ENCODE assay signal across 34 cellular contexts in genomic region chr5:2375291-2375690, GRCh38.
"Had no signal": no experiment of that assay in that cellular context is flagged by ENCODE, and none has a peak within 500 bp of the region (broad histone marks: within the 10 kb centered on the region; RNA-seq: fewer than 3 reads in every experiment).

No MANE protein-coding gene starts in this region.

- H3K36me3 ChIP-seq: adrenal gland, brain microvascular endothelial cell, breast epithelium had no signal

- H3K27ac ChIP-seq: adrenal gland, body of pancreas, brain microvascular endothelial cell, breast epithelium, VCaP had no signal

- H3K4me1 ChIP-seq: adrenal gland, body of pancreas, breast epithelium had no signal

- H3K4me3 ChIP-seq: adrenal gland, body of pancreas, breast epithelium had no signal

- ATAC-seq: activated CD8-positive, alpha-beta T cell treated with anti-CD3 and anti-CD28 coated beads for 36 hours; activated naive CD4-positive, alpha-beta T cell treated with anti-CD3 and anti-CD28 coated beads, Interleukin-2, amount 50 U/mL, for 72 hours; activated T-cell treated with anti-CD3 and anti-CD28 coated beads, Interleukin-2, amount 50 U/mL, for 4 hours; activated T-cell treated with anti-CD3 and anti-CD28 coated beads, Interleukin-2, amount 50 U/mL, for 72 hours; activated T-helper 17 cell treated with anti-CD3 and anti-CD28 coated beads, Interleukin-2, amount 50 U/mL, for 72 hours; body of pancreas had no signal

- H3K27me3 ChIP-seq: adrenal gland, body of pancreas, brain microvascular endothelial cell, breast epithelium had no signal

- H3K9me3 ChIP-seq: adrenal gland, body of pancreas had no signal

- FAIRE-seq: astrocyte, TTC549 had no signal

- DNase-seq: activated B cell treated with CpG ODN at 0.5 μM for 24 hours; activated CD4-positive, alpha-beta memory T cell treated with anti-CD3 and anti-CD28 coated beads for 36 hours; activated CD4-positive, alpha-beta T cell treated with anti-CD3 and anti-CD28 coated beads for 4 hours; activated CD4-positive, alpha-beta T cell treated with anti-CD3 and anti-CD28 coated beads, Interleukin-2, amount 10 ng/mL, durations not matched to agents 24 days and 14 days; activated CD4-positive, alpha-beta T cell treated with anti-CD3 and anti-CD28 coated beads, Interleukin-2, amount 50 U/mL, for 1 hour; activated CD4-positive, alpha-beta T cell treated with anti-CD3 and anti-CD28 coated beads, Interleukin-2, amount 50 U/mL, for 4 hours; activated CD4-positive, CD25-positive, alpha-beta regulatory T cell treated with anti-CD3 and anti-CD28 coated beads, Interleukin-2, amount 50 U/mL, for 72 hours; activated CD8-positive, alpha-beta memory T cell treated with anti-CD3 and anti-CD28 coated beads, Interleukin-2, amount 50 U/mL, for 4 hours; activated CD8-positive, alpha-beta T cell treated with anti-CD3 and anti-CD28 coated beads for 36 hours; activated effector memory CD4-positive, alpha-beta T cell treated with anti-CD3 and anti-CD28 coated beads, Interleukin-2, amount 50 U/mL, for 16 hours; activated gamma-delta T cell treated with Interleukin-2 at 50 U/mL for 16 hours; activated naive CD4-positive, alpha-beta T cell; activated naive CD4-positive, alpha-beta T cell treated with anti-CD3 and anti-CD28 coated beads for 36 hours; activated naive CD4-positive, alpha-beta T cell treated with anti-CD3 and anti-CD28 coated beads, Interleukin-2, amount 50 U/mL, for 16 hours; activated naive CD8-positive, alpha-beta T cell treated with anti-CD3 and anti-CD28 coated beads for 36 hours; activated T-cell treated with anti-CD3 and anti-CD28 coated beads for 4 hours; activated T-cell treated with anti-CD3 and anti-CD28 coated beads, Interleukin-2, amount 50 U/mL, for 1 hour; activated T-cell treated with anti-CD3 and anti-CD28 coated beads, Interleukin-2, amount 50 U/mL, for 4 hours; activated T-cell treated with anti-CD3 and anti-CD28 coated beads, Interleukin-2, amount 50 U/mL, for 72 hours; amniotic stem cell; aorta; body of pancreas; brain microvascular endothelial cell; central memory CD4-positive, alpha-beta T cell; T-helper 1 cell; T-helper 2 cell; T-helper 9 cell had no signal
